ENCODE assay signal across 11 cellular contexts in genomic region chr16:68082596-68083238, GRCh38. TPM values are rescaled to one million over a fixed set of nuclear protein-coding genes. Genes with fewer than 3 reads are reported as not detected.
A peak's percentile ranks its signal among the peaks of the same experiment; 100 is the strongest.
DNase-seq lines count a peak whose midpoint lies in the region; ATAC-seq, FAIRE-seq and TF ChIP-seq lines count a peak whose summit lies in the region.
"Had no signal": no experiment of that assay in that cellular context is flagged by ENCODE, and none has a peak within 500 bp of the region (broad histone marks: within the 10 kb centered on the region; RNA-seq: fewer than 3 reads in every experiment).

No MANE protein-coding gene starts in this region.

- H3K4me3 ChIP-seq in CD4-positive, CD25-positive, alpha-beta regulatory T cell (ENCODE audit: low read depth, low read length) = no peak overlapping the region
- H3K4me3 ChIP-seq in NT2/D1 (ENCODE audit: insufficient read length, low read depth) (no peak overlapping the region), duodenal mucosa (ENCODE audit: low read depth in 1 of 2, low read length in 2 of 2) (peak overlapping the region in 1 of 2 donors; percentile 8), sigmoid colon (no peak overlapping the region), neuronal stem cell (ENCODE audit: low read length in 2 of 2) (no peak overlapping the region)

- WGBS in sigmoid colon, 2 donors = 78 to 87% methylated on average over 2 of the region's 2 CpGs
- no CpG with 5 or more reads among the region's 2 CpGs for WGBS in neuronal stem cell (ENCODE audit: extremely low coverage in 2 of 2, insufficient read length in 2 of 2, insufficient replicate concordance in 1 of 2), 2 donors

- intact Hi-C loops in sigmoid colon (cut with DNase I) = no loop called here

- H3K14ac ChIP-seq in neuronal stem cell (ENCODE audit: low read length) = no peak overlapping the region

- no peak for DNase-seq in CD4-positive, CD25-positive, alpha-beta regulatory T cell
- DNase-seq in NT2/D1 (ENCODE audit: low read depth, low spot score) = no peak
- no peak for DNase-seq in sigmoid colon
- no peak for DNase-seq in neuronal stem cell (ENCODE audit: low spot score)
- no peak for DNase-seq in HTR-8/SVneo (ENCODE audit: insufficient read length, low spot score)
- DNase-seq: brain microvascular endothelial cell, HFFc6 had no signal

- no peak overlapping the region for H3K4me2 ChIP-seq in neuronal stem cell (ENCODE audit: insufficient read depth, low read length, poor library complexity, severe bottlenecking)

- no peak for ATAC-seq in CD4-positive, CD25-positive, alpha-beta regulatory T cell (ENCODE audit: low read depth in 2 of 2)
- ATAC-seq in GM21786 (IDR thresholded peaks at IDR 0.05; ENCODE audit: unreplicated experiment) (no peak), GM21723 (IDR thresholded peaks at IDR 0.05; ENCODE audit: unreplicated experiment) (no peak)

- no peak overlapping the region for H3K4ac ChIP-seq in neuronal stem cell (ENCODE audit: low read length)

- peaks cover 89% of the 10 kb centered on the region for H3K4me1 ChIP-seq in CD4-positive, CD25-positive, alpha-beta regulatory T cell (ENCODE audit: control insufficient read depth, insufficient read depth, low read length, poor library complexity, severe bottlenecking)
- peaks cover 13% of the 10 kb centered on the region for H3K4me1 ChIP-seq in NT2/D1 (ENCODE audit: insufficient read depth, insufficient read length)
- peaks cover 71% of the 10 kb centered on the region in 2 donors for H3K4me1 ChIP-seq in duodenal mucosa (ENCODE audit: control insufficient read depth in 1 of 2, insufficient read depth in 2 of 2, low read length in 2 of 2)
- peaks cover 0 to 40% (median 26%) of the 10 kb centered on the region in 4 donors for H3K4me1 ChIP-seq in sigmoid colon
- H3K4me1 ChIP-seq in neuronal stem cell (ENCODE audit: control insufficient read depth in 2 of 2, insufficient read depth in 1 of 2, low read depth in 1 of 2, low read length in 2 of 2) = peaks cover 7 to 24% of the 10 kb centered on the region in 2 donors

- peak overlapping the region; percentile 56 for H3K27ac ChIP-seq in CD4-positive, CD25-positive, alpha-beta regulatory T cell (ENCODE audit: insufficient read depth, low read length, poor library complexity, severe bottlenecking)
- H3K27ac ChIP-seq in duodenal mucosa (ENCODE audit: low read depth, low read length) (no peak overlapping the region), sigmoid colon (peak overlapping the region in 3 of 4 donors; percentile 91 to 99 (median 94)), neuronal stem cell (replicated peaks; ENCODE audit: low read length) (no peak overlapping the region)
- H3K27ac ChIP-seq: brain microvascular endothelial cell, epithelial cell of prostate had no signal

- peak overlapping the region; percentile 82 for H3K9ac ChIP-seq in NT2/D1 (ENCODE audit: insufficient read length, low read depth)
- peak overlapping the region; percentile 6 to 22 for H3K9ac ChIP-seq in duodenal mucosa (ENCODE audit: low read depth in 1 of 2, low read length in 2 of 2)
- no peak overlapping the region for H3K9ac ChIP-seq in neuronal stem cell (ENCODE audit: low read depth, low read length, poor library complexity)

- peaks cover 4% of the 10 kb centered on the region for H3K36me3 Mint-ChIP-seq in CD4-positive, CD25-positive, alpha-beta regulatory T cell

- no peak overlapping the region for H2AFZ ChIP-seq in neuronal stem cell (ENCODE audit: low read length)

- H3K4me3 Mint-ChIP-seq in CD4-positive, CD25-positive, alpha-beta regulatory T cell = peak overlapping the region; percentile 79 to 97 (median 90)
- H3K4me3 Mint-ChIP-seq: HFFc6 had no signal

- H2BK12ac ChIP-seq in neuronal stem cell (ENCODE audit: low read length) = no peak overlapping the region

- H4K8ac ChIP-seq in neuronal stem cell (ENCODE audit: low read depth, low read length) = no peak overlapping the region

- H3K4me1 Mint-ChIP-seq in CD4-positive, CD25-positive, alpha-beta regulatory T cell = peaks cover 10 to 78% (median 65%) of the 10 kb centered on the region in 4 donors

- H4K91ac ChIP-seq in neuronal stem cell (ENCODE audit: low read depth, low read length, poor library complexity) = no peak overlapping the region

- H3K36me3 ChIP-seq in CD4-positive, CD25-positive, alpha-beta regulatory T cell (ENCODE audit: control insufficient read depth, insufficient read depth, low read length) = no peaks in the 10 kb centered on the region
- H3K36me3 ChIP-seq in NT2/D1 (ENCODE audit: insufficient read depth, insufficient read length, low read length) = peaks cover 23% of the 10 kb centered on the region
- peaks cover 0 to 8% of the 10 kb centered on the region in 2 donors for H3K36me3 ChIP-seq in duodenal mucosa (ENCODE audit: control insufficient read depth in 1 of 2, insufficient read depth in 2 of 2, low read length in 2 of 2)
- H3K36me3 ChIP-seq in sigmoid colon = peaks cover 0 to 14% (median 5%) of the 10 kb centered on the region in 4 donors
- peaks cover 9 to 25% of the 10 kb centered on the region in 2 donors for H3K36me3 ChIP-seq in neuronal stem cell (replicated peaks in 1 of 2; ENCODE audit: control insufficient read depth in 2 of 2, insufficient read depth in 2 of 2, low read length in 2 of 2)

- TF ChIP-seq CTCF in sigmoid colon (IDR thresholded peaks at IDR 0.05) = no peak

- no peak for TF ChIP-seq POLR2A in sigmoid colon (IDR thresholded peaks at IDR 0.05)

- no peak overlapping the region for H2BK5ac ChIP-seq in neuronal stem cell (ENCODE audit: low read length)

- H3K23ac ChIP-seq in neuronal stem cell (ENCODE audit: low read depth, low read length, poor library complexity) = no peak overlapping the region

- H2AK5ac ChIP-seq in neuronal stem cell (ENCODE audit: low read depth, low read length) = no peak overlapping the region

- H3K27me3 Mint-ChIP-seq in CD4-positive, CD25-positive, alpha-beta regulatory T cell = no peaks in the 10 kb centered on the region

- H2BK120ac ChIP-seq in neuronal stem cell (ENCODE audit: low read depth, low read length) = no peak overlapping the region

- no peak overlapping the region for H3K18ac ChIP-seq in neuronal stem cell (ENCODE audit: low read length)

- H3K9me3 ChIP-seq in CD4-positive, CD25-positive, alpha-beta regulatory T cell (ENCODE audit: control insufficient read depth in 2 of 2, low read length in 2 of 2) = no peaks in the 10 kb centered on the region
- H3K9me3 ChIP-seq in NT2/D1 (ENCODE audit: insufficient read depth, low read length) = no peaks in the 10 kb centered on the region
- no peaks in the 10 kb centered on the region for H3K9me3 ChIP-seq in duodenal mucosa (ENCODE audit: control insufficient read depth in 1 of 2, low read length in 2 of 2)
- no peaks in the 10 kb centered on the region for H3K9me3 ChIP-seq in sigmoid colon
- H3K9me3 ChIP-seq in neuronal stem cell (replicated peaks in 1 of 2; ENCODE audit: control insufficient read depth in 2 of 2, insufficient read depth in 1 of 2, low read depth in 1 of 2, low read length in 2 of 2) = no peaks in the 10 kb centered on the region

- H3K27ac Mint-ChIP-seq in CD4-positive, CD25-positive, alpha-beta regulatory T cell = peak overlapping the region; percentile 87 to 97 (median 88)

- H3K79me1 ChIP-seq in neuronal stem cell (ENCODE audit: low read depth, low read length) = peaks cover 1% of the 10 kb centered on the region

- no peak overlapping the region for H2BK15ac ChIP-seq in neuronal stem cell (ENCODE audit: low read length)

- no peak for TF ChIP-seq EP300 in sigmoid colon (IDR thresholded peaks at IDR 0.05)

- no peak for FAIRE-seq in HTR-8/SVneo (lab: Jason Lieb, UNC)

- no peaks in the 10 kb centered on the region for H3K9me3 Mint-ChIP-seq in CD4-positive, CD25-positive, alpha-beta regulatory T cell
- H3K9me3 Mint-ChIP-seq: HFFc6 had no signal

- H3K27me3 ChIP-seq in CD4-positive, CD25-positive, alpha-beta regulatory T cell (ENCODE audit: control insufficient read depth, insufficient read depth, low read length) = no peaks in the 10 kb centered on the region
- no peaks in the 10 kb centered on the region for H3K27me3 ChIP-seq in NT2/D1 (ENCODE audit: insufficient read depth, insufficient read length)
- no peaks in the 10 kb centered on the region for H3K27me3 ChIP-seq in duodenal mucosa (ENCODE audit: control insufficient read depth in 1 of 2, insufficient read depth in 2 of 2, low read length in 2 of 2)
- H3K27me3 ChIP-seq in sigmoid colon = no peaks in the 10 kb centered on the region
- H3K27me3 ChIP-seq in neuronal stem cell (ENCODE audit: control insufficient read depth in 3 of 3, insufficient read depth in 3 of 3, low read depth in 1 of 3, low read length in 3 of 3) = no peaks in the 10 kb centered on the region
- H3K27me3 ChIP-seq: brain microvascular endothelial cell had no signal

RNA-seq across cellular contexts. Expression of gene NFATC3, which starts 2.5 kb away (rescaled TPM):
- 115 TPM for total RNA-seq in CD4-positive, CD25-positive, alpha-beta regulatory T cell
- 10 to 100 TPM; 52.0 to 67.5 (median 56.6) TPM for polyA plus RNA-seq in CD4-positive, CD25-positive, alpha-beta regulatory T cell
- 10 to 100 TPM; 42.8 to 52.2 (median 46.0) TPM for total RNA-seq in sigmoid colon
- 10 to 100 TPM in 1 of 3 donors, 1 to 10 TPM in 2; 4.8 to 16.9 (median 6.0) TPM for polyA plus RNA-seq in sigmoid colon
- polyA plus RNA-seq in neuronal stem cell (2013, experiment 1 of 2) = 23.7 TPM
- 24.7 TPM for polyA plus RNA-seq in neuronal stem cell (2013, experiment 2 of 2)

RNA-seq across cellular contexts. Expression of gene DUS2, which starts 59.6 kb away (rescaled TPM):
- total RNA-seq in CD4-positive, CD25-positive, alpha-beta regulatory T cell = 15.2 TPM
- polyA plus RNA-seq in CD4-positive, CD25-positive, alpha-beta regulatory T cell = 10 to 100 TPM in 2 of 4 donors, 1 to 10 TPM in 2; 7.7 to 11.5 (median 10.3) TPM
- 1 to 10 TPM; 3.6 to 7.3 (median 5.3) TPM for total RNA-seq in sigmoid colon
- polyA plus RNA-seq in sigmoid colon = 10 to 100 TPM in 1 of 3 donors, 1 to 10 TPM in 2; 6.6 to 17.3 (median 7.4) TPM
- 7.8 TPM for polyA plus RNA-seq in neuronal stem cell (2013, experiment 1 of 2)
- polyA plus RNA-seq in neuronal stem cell (2013, experiment 2 of 2) = 7.5 TPM

RNA-seq across cellular contexts. Expression of gene DDX28, which starts 59.7 kb away (rescaled TPM):
- 14.9 TPM for total RNA-seq in CD4-positive, CD25-positive, alpha-beta regulatory T cell
- polyA plus RNA-seq in CD4-positive, CD25-positive, alpha-beta regulatory T cell = 10 to 100 TPM; 48.0 to 68.2 (median 63.9) TPM
- total RNA-seq in sigmoid colon = 1 to 10 TPM; 5.0 to 6.9 (median 5.8) TPM
- 10 to 100 TPM in 1 of 3 donors, 1 to 10 TPM in 2; 3.0 to 12.8 (median 5.1) TPM for polyA plus RNA-seq in sigmoid colon
- 5.3 TPM for polyA plus RNA-seq in neuronal stem cell (2013, experiment 1 of 2)
- 5.0 TPM for polyA plus RNA-seq in neuronal stem cell (2013, experiment 2 of 2)

Comparison
In these comparisons a context has a peak if more than half of its experiments do, and no peak if none do; other contexts are left out.
1. H3K27ac ChIP-seq: peak in CD4-positive, CD25-positive, alpha-beta regulatory T cell (single experiment) and sigmoid colon (3 of 4); none in duodenal mucosa (single experiment) and neuronal stem cell (single experiment).